8 cellular contexts compared by ENCODE assay signal in the genomic region with DNA sequence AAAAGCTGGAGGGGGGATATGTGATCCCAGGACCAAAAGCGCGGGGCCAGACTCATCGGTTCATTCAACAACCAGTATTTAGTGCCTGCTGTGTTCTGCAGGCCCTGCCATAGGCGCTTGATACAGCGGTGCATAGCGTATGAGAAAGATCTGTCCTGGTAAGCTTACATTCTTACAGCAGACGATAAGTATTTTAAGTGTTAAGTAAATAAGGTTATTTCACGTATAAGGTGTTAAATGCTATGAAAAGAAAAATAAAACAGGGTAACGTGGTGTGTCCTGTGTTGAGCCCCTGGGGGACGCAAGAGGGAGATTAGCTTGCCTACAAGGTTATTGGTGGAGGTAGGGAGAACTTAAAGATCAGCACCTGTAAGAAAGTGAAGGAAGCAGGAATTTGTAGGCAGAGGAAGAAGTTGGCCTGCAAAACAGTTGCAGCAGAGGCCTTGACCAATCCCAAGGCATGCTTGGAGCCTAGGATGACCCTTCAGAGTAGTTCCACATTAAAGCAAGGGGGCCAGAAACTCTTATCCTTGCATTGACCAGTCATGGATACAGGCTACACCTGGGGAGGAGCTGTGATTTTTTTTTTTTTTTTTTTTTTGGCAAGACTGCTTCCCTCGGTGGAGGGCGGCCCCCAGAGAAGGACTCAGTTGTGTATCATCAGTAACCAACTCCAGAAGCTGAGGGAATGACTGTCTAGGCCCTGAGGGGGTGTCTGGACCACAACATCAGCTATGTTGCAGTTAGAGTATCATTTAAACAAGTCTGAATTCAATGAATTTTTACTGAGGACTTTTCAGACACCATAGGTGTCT. TPM values are rescaled to one million over a fixed set of nuclear protein-coding genes. Genes with fewer than 3 reads are reported as not detected.
DNase-seq lines count a peak whose midpoint lies in the region; ATAC-seq and TF ChIP-seq lines count a peak whose summit lies in the region.

No MANE protein-coding gene starts in this region.

- H3K9me3 ChIP-seq in mammary epithelial cell (replicated peaks; ENCODE audit: insufficient read depth, low read length): no peaks in the 10 kb centered on the region

- H3K27ac Mint-ChIP-seq in mesothelial cell of epicardium: peak overlapping the region; percentile 88

- intact Hi-C loops in mammary epithelial cell (cut with micrococcal nuclease): loop anchor here (1.0 kb wide), 1 partner anchor 11 kb away; no protein-coding TSS in a partner anchor

- H3K36me3 Mint-ChIP-seq in mesothelial cell of epicardium: peaks cover 30% of the 10 kb centered on the region

- H3K9ac ChIP-seq in mammary epithelial cell (ENCODE audit: insufficient read depth, low read length): peak overlapping the region; percentile 65

- H3K79me2 ChIP-seq in mammary epithelial cell (ENCODE audit: insufficient read depth, low read length): no peaks in the 10 kb centered on the region

- in situ Hi-C loops in mammary epithelial cell (cut with MboI; ENCODE audit: low sequenced_read_pairs in 2 of 2): no loop called here
- in situ Hi-C loops in GM13977 (cut with MboI; ENCODE audit: low pct_unique_long_range_greater_than_20kb, low sequenced_read_pairs, unreplicated experiment): no loop called here

- CTCF ChIA-PET in mammary epithelial cell (lab: Charles Lee; ENCODE audit: low non-redundant PET): no interaction called here

- peaks cover 30% of the 10 kb centered on the region for H3K9me3 Mint-ChIP-seq in mesothelial cell of epicardium

- no peak for TF ChIP-seq CTCF in NB4 (IDR thresholded peaks at IDR 0.05; ENCODE audit: low read depth, low read length)
- TF ChIP-seq CTCF in mammary epithelial cell (conservative IDR thresholded peaks at IDR 0.05 in 1 of 2, IDR thresholded peaks at IDR 0.05 in 1 of 2; ENCODE audit: extremely low read depth in 1 of 2, insufficient read depth in 1 of 2, low read depth in 1 of 2, low read length in 2 of 2): no peak
- no peak for TF ChIP-seq CTCF in mesothelial cell of epicardium (IDR thresholded peaks at IDR 0.05; ENCODE audit: unreplicated experiment)
- TF ChIP-seq CTCF in GM13977 (IDR thresholded peaks at IDR 0.05; ENCODE audit: extremely low read depth, insufficient read depth, missing control alignments): no peak

- dilution Hi-C loops in mammary epithelial cell (cut with HindIII; ENCODE audit: low sequenced_read_pairs): loop anchor here (5.0 kb wide), 2 partner anchors 63 to 87 kb away; no protein-coding TSS in a partner anchor

- H3K4me2 ChIP-seq in mammary epithelial cell (ENCODE audit: insufficient read depth, low read depth, low read length): peak overlapping the region; percentile 91

- H2AFZ ChIP-seq in mammary epithelial cell (ENCODE audit: low read depth, low read length): peak overlapping the region; percentile 98

- no peak for ATAC-seq in HG03378 (IDR thresholded peaks at IDR 0.05; ENCODE audit: unreplicated experiment)

- WGBS in mammary epithelial cell (ENCODE audit: low coverage, missing lambda C conversion rate): 1% methylated on average over 8 of the region's 12 CpGs

- peaks cover 18% of the 10 kb centered on the region for H3K4me1 Mint-ChIP-seq in mesothelial cell of epicardium

- peak overlapping the region; percentile 82 for H3K27ac ChIP-seq in mammary epithelial cell (ENCODE audit: insufficient read depth, low read depth, low read length)

- no peaks in the 10 kb centered on the region for H3K36me3 ChIP-seq in mammary epithelial cell (ENCODE audit: insufficient read depth, low read length)

- peaks cover 16% of the 10 kb centered on the region for H3K4me1 ChIP-seq in mammary epithelial cell (ENCODE audit: insufficient read depth, low read length)

- TF ChIP-seq POLR2A in NB4 (IDR thresholded peaks at IDR 0.05; ENCODE audit: extremely low read depth, insufficient read length) (no peak), erythroblast (IDR thresholded peaks at IDR 0.05; ENCODE audit: low read length) (no peak)

- no peaks in the 10 kb centered on the region for H3K27me3 ChIP-seq in mammary epithelial cell (ENCODE audit: insufficient read depth, low read length)

- H4K20me1 ChIP-seq in mammary epithelial cell (ENCODE audit: insufficient read depth, low read length): no peaks in the 10 kb centered on the region

- peak overlapping the region; percentile 63 for H3K4me3 Mint-ChIP-seq in mesothelial cell of epicardium

- BruUV-seq in mammary epithelial cell (replicated peaks; lab: Mats Ljungman, UMichigan): no TSS peak

- DNase-seq in NCI-H2081 treated with DMSO at 0.1 percent for 48 hours (lab: John Stamatoyannopoulos, UW): peak; percentile 54
- no peak for DNase-seq in NCI-H2081 (lab: John Stamatoyannopoulos, UW)
- DNase-seq in NB4 (ENCODE audit: low read depth): no peak
- DNase-seq in mammary epithelial cell: peak; percentile 94
- no peak for DNase-seq in mesothelial cell of epicardium (ENCODE audit: low spot score in 2 of 2, unreplicated experiment in 2 of 2)
- DNase-seq in GM13977 (ENCODE audit: low spot score): no peak
- DNase-seq in erythroblast (lab: John Stamatoyannopoulos, UW): no peak

- H3K4me3 ChIP-seq in NB4 (ENCODE audit: low read depth, low read length) (peak overlapping the region; percentile 76), mammary epithelial cell (replicated peaks in 1 of 3; ENCODE audit: insufficient read depth in 1 of 3, low read depth in 2 of 3, low read length in 3 of 3) (peak overlapping the region; percentile 80 to 88 (median 82))

- H3K27me3 Mint-ChIP-seq in mesothelial cell of epicardium (ENCODE audit: low read depth): no peaks in the 10 kb centered on the region

RNA-seq across cellular contexts. Expression of gene LIPT2, which starts 0.5 kb away (rescaled TPM):
- total RNA-seq in mammary epithelial cell: 1 to 10 TPM; 4.3 to 5.0 TPM
- 3.0 TPM for polyA plus RNA-seq in mammary epithelial cell
- not detected for polyA minus RNA-seq in mammary epithelial cell
- total RNA-seq in mesothelial cell of epicardium: 6.4 to 9.1 TPM (median 8.7 TPM) in 3 replicates

RNA-seq across cellular contexts. Expression of gene KCNE3, which starts 26.7 kb away (rescaled TPM):
- total RNA-seq in mammary epithelial cell (under 1 TPM in 1 of 2 donors, not detected in 1; 0.50 TPM), mesothelial cell of epicardium (4.3 to 5.1 TPM (median 5.0 TPM) in 3 replicates)
- not detected for polyA plus RNA-seq in mammary epithelial cell
- polyA minus RNA-seq in mammary epithelial cell: not detected

Comparison
In these comparisons a context has a peak if more than half of its experiments do, and no peak if none do; other contexts are left out.
1. DNase-seq: peak in NCI-H2081 treated with DMSO at 0.1 percent for 48 hours (single experiment) and mammary epithelial cell (single experiment); none in NCI-H2081 (0 of 2), NB4 (single experiment), mesothelial cell of epicardium (0 of 2), GM13977 (single experiment) and erythroblast (0 of 2).